ENCODE assay signal across 25 cellular contexts in genomic region chr4:71732066-71732465, GRCh38. TPM values are rescaled to one million over a fixed set of nuclear protein-coding genes. Genes with fewer than 3 reads are reported as not detected.
"Had no signal": no experiment of that assay in that cellular context is flagged by ENCODE, and none has a peak within 500 bp of the region (broad histone marks: within the 10 kb centered on the region; RNA-seq: fewer than 3 reads in every experiment).

No MANE protein-coding gene starts in this region.

- H3K27me3 ChIP-seq: adrenal gland, ascending aorta, breast epithelium, esophagus muscularis mucosa, heart right ventricle, thyroid gland had no signal

- ATAC-seq: activated CD4-positive, CD25-positive, alpha-beta regulatory T cell treated with anti-CD3 and anti-CD28 coated beads, Interleukin-2, amount 50 U/mL, for 24 hours; activated CD8-positive, alpha-beta memory T cell treated with anti-CD3 and anti-CD28 coated beads, Interleukin-2, amount 10 ng/mL, durations not matched to agents 7 days and 5 days; activated CD8-positive, alpha-beta T cell treated with anti-CD3 and anti-CD28 coated beads for 36 hours; heart right ventricle; natural killer cell treated with Interleukin-12 subunit alpha and Interleukin-12 subunit beta and Interleukin-15 and Interleukin-18, amount 100 ng/mL, for 72 hours; psoas muscle; right cardiac atrium; stimulated activated naive CD8-positive, alpha-beta T cell treated with anti-CD3 and anti-CD28 coated beads, Interleukin-15, Interleukin-2, amounts not matched to agents 100 U/mL and 50 U/mL, for 24 hours; T-helper 17 cell had no signal

- H3K4me3 ChIP-seq: adrenal gland, ascending aorta, breast epithelium, esophagus muscularis mucosa, heart right ventricle, left ventricle myocardium inferior, psoas muscle, thyroid gland had no signal

- DNase-seq: activated CD4-positive, alpha-beta T cell treated with anti-CD3 and anti-CD28 coated beads, Interleukin-2, amount 10 ng/mL, durations not matched to agents 7 days and 5 days; activated CD8-positive, alpha-beta memory T cell treated with anti-CD3 and anti-CD28 coated beads, Interleukin-2, amount 10 ng/mL, durations not matched to agents 7 days and 5 days; activated CD8-positive, alpha-beta T cell treated with anti-CD3 and anti-CD28 coated beads for 36 hours; activated T-cell treated with anti-CD3 and anti-CD28 coated beads for 4 hours; adrenal gland; effector memory CD4-positive, alpha-beta T cell; heart right ventricle; left ventricle myocardium inferior; psoas muscle; right cardiac atrium; stimulated activated CD4-positive, alpha-beta T cell treated with anti-CD3 and anti-CD28 coated beads, Interleukin-12 subunit alpha, Interleukin-12 subunit beta, amount 100 ng/mL, for 4 hours; stimulated activated CD4-positive, alpha-beta T cell treated with anti-CD3 and anti-CD28 coated beads, Interleukin-4, amount 100 ng/mL, for 4 hours; stimulated activated naive CD8-positive, alpha-beta T cell treated with anti-CD3 and anti-CD28 coated beads, Interleukin-15, Interleukin-2, amounts not matched to agents 100 U/mL and 50 U/mL, for 24 hours; substantia nigra; T-helper 17 cell; thyroid gland had no signal

- H3K9me3 ChIP-seq: adrenal gland, ascending aorta, breast epithelium, esophagus muscularis mucosa, heart right ventricle, left ventricle myocardium inferior, psoas muscle, thyroid gland had no signal

- H3K27ac ChIP-seq: adrenal gland, ascending aorta, breast epithelium, esophagus muscularis mucosa, heart right ventricle, left ventricle myocardium inferior, psoas muscle, thyroid gland had no signal

- H3K36me3 ChIP-seq: adrenal gland, ascending aorta, breast epithelium, esophagus muscularis mucosa, heart right ventricle, left ventricle myocardium inferior, thyroid gland had no signal

- H3K4me1 ChIP-seq: adrenal gland, ascending aorta, breast epithelium, esophagus muscularis mucosa, heart right ventricle, left ventricle myocardium inferior, psoas muscle, thyroid gland had no signal

RNA-seq across cellular contexts. Expression of gene GC, which starts 51.8 kb away (rescaled TPM):
- total RNA-seq: activated CD4-positive, alpha-beta T cell treated with anti-CD3 and anti-CD28 coated beads, Interleukin-2, amount 10 ng/mL, durations not matched to agents 7 days and 5 days; activated CD8-positive, alpha-beta memory T cell treated with anti-CD3 and anti-CD28 coated beads, Interleukin-2, amount 10 ng/mL, durations not matched to agents 7 days and 5 days; activated CD8-positive, alpha-beta T cell treated with anti-CD3 and anti-CD28 coated beads for 36 hours; breast epithelium; dermis microvascular lymphatic vessel endothelial cell; left ventricle myocardium inferior; lung microvascular endothelial cell; natural killer cell treated with Interleukin-12 subunit alpha and Interleukin-12 subunit beta and Interleukin-15 and Interleukin-18, amount 100 ng/mL, for 72 hours; osteocyte; T-helper 17 cell; thyroid gland had no signal
- polyA plus RNA-seq: heart right ventricle, keratinocyte, psoas muscle had no signal
